Comparison of ENCODE assay signal across 15 cellular contexts in the genomic region with DNA sequence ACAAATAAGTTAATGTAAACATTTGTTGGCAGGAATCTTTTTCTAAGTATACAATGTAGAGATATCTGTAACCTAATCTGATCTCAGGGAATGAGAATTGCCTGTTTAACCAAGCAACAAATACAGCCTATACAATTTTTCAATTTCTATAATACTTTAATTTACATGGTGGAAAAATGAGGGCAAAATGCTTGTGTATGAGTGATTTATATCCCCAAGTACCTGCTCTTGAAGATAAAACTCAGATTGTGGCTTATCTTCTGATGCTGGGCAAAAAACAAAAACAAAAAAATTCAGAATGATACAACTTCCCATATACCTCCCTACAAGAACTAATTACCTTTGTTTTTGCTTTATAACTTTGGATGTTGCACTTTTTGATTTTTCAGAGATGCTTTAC. TPM values are rescaled to one million over a fixed set of nuclear protein-coding genes. Genes with fewer than 3 reads are reported as not detected.
DNase-seq lines count a peak whose midpoint lies in the region; ATAC-seq and FAIRE-seq lines count a peak whose summit lies in the region.
"Had no signal": no experiment of that assay in that cellular context is flagged by ENCODE, and none has a peak within 500 bp of the region (broad histone marks: within the 10 kb centered on the region; RNA-seq: fewer than 3 reads in every experiment).

No MANE protein-coding gene starts in this region.

- no peaks in the 10 kb centered on the region for H3K9me3 ChIP-seq in iPS-18a (ENCODE audit: control insufficient read depth, low read depth, low read length)
- H3K9me3 ChIP-seq: transverse colon had no signal

- peaks cover 38% of the 10 kb centered on the region for H3K4me1 ChIP-seq in iPS-18a (ENCODE audit: control insufficient read depth, low read depth, low read length)

- intact Hi-C loops in activated T-helper 1 cell treated with anti-CD3 and anti-CD28 coated beads, Interleukin-12 subunit alpha, Interleukin-12 subunit beta, Interleukin-2, Interleukin-4 antibody, amounts not matched to agents 30 ng/mL and 10 ng/mL and 1 ng/mL, durations not matched to agents 14 hours and 24 hours and 36 hours (cut with micrococcal nuclease) = no loop called here

- H3K9ac ChIP-seq in iPS-18a (ENCODE audit: low read length) = peak overlapping the region; percentile 92

- peaks cover 16% of the 10 kb centered on the region for H3K36me3 ChIP-seq in iPS-18a (ENCODE audit: control insufficient read depth, low read depth, low read length)

- peaks cover 85% of the 10 kb centered on the region for H3K4me1 Mint-ChIP-seq in stimulated activated naive CD8-positive, alpha-beta T cell treated with anti-CD3 and anti-CD28 coated beads, Interleukin-15, Interleukin-2, amounts not matched to agents 100 ng/mL and 50 ng/mL, for 24 hours (ENCODE audit: low read depth)
- peaks cover 54% of the 10 kb centered on the region for H3K4me1 Mint-ChIP-seq in stimulated activated naive CD8-positive, alpha-beta T cell treated with anti-CD3 and anti-CD28 coated beads, Interleukin-15, amount 100 ng/mL, for 72 hours
- peaks cover 67% of the 10 kb centered on the region for H3K4me1 Mint-ChIP-seq in activated T-helper 1 cell treated with anti-CD3 and anti-CD28 coated beads, Interleukin-12 subunit alpha, Interleukin-12 subunit beta, Interleukin-2, Interleukin-4 antibody, amounts not matched to agents 30 ng/mL and 10 ng/mL and 1 ng/mL, durations not matched to agents 14 hours and 24 hours and 36 hours (ENCODE audit: low read depth)

- H3K27me3 Mint-ChIP-seq in stimulated activated naive CD8-positive, alpha-beta T cell treated with anti-CD3 and anti-CD28 coated beads, Interleukin-15, Interleukin-2, amounts not matched to agents 100 ng/mL and 50 ng/mL, for 24 hours = no peaks in the 10 kb centered on the region
- no peaks in the 10 kb centered on the region for H3K27me3 Mint-ChIP-seq in stimulated activated naive CD8-positive, alpha-beta T cell treated with anti-CD3 and anti-CD28 coated beads, Interleukin-15, amount 100 ng/mL, for 72 hours
- H3K27me3 Mint-ChIP-seq in activated T-helper 1 cell treated with anti-CD3 and anti-CD28 coated beads, Interleukin-12 subunit alpha, Interleukin-12 subunit beta, Interleukin-2, Interleukin-4 antibody, amounts not matched to agents 30 ng/mL and 10 ng/mL and 1 ng/mL, durations not matched to agents 14 hours and 24 hours and 36 hours (ENCODE audit: insufficient read depth) = no peaks in the 10 kb centered on the region
- H3K27me3 Mint-ChIP-seq: memory B cell had no signal

- H3K27ac Mint-ChIP-seq in stimulated activated naive CD8-positive, alpha-beta T cell treated with anti-CD3 and anti-CD28 coated beads, Interleukin-15, Interleukin-2, amounts not matched to agents 100 ng/mL and 50 ng/mL, for 24 hours = no peak overlapping the region
- H3K27ac Mint-ChIP-seq in stimulated activated naive CD8-positive, alpha-beta T cell treated with anti-CD3 and anti-CD28 coated beads, Interleukin-15, amount 100 ng/mL, for 72 hours = no peak overlapping the region
- no peak overlapping the region for H3K27ac Mint-ChIP-seq in activated T-helper 1 cell treated with anti-CD3 and anti-CD28 coated beads, Interleukin-12 subunit alpha, Interleukin-12 subunit beta, Interleukin-2, Interleukin-4 antibody, amounts not matched to agents 30 ng/mL and 10 ng/mL and 1 ng/mL, durations not matched to agents 14 hours and 24 hours and 36 hours

- ATAC-seq in stimulated activated naive CD8-positive, alpha-beta T cell treated with anti-CD3 and anti-CD28 coated beads, Interleukin-15, amount 100 ng/mL, for 72 hours = no peak
- no peak for ATAC-seq in HG03045 (IDR thresholded peaks at IDR 0.05; ENCODE audit: unreplicated experiment)
- ATAC-seq in HG02623 (IDR thresholded peaks at IDR 0.05; ENCODE audit: unreplicated experiment) = no peak

- H3K4me3 Mint-ChIP-seq in stimulated activated naive CD8-positive, alpha-beta T cell treated with anti-CD3 and anti-CD28 coated beads, Interleukin-15, Interleukin-2, amounts not matched to agents 100 ng/mL and 50 ng/mL, for 24 hours = peak overlapping the region; percentile 93
- peak overlapping the region in 1 of 2 donors; percentile 91 for H3K4me3 Mint-ChIP-seq in stimulated activated naive CD8-positive, alpha-beta T cell treated with anti-CD3 and anti-CD28 coated beads, Interleukin-15, amount 100 ng/mL, for 72 hours
- H3K4me3 Mint-ChIP-seq in activated T-helper 1 cell treated with anti-CD3 and anti-CD28 coated beads, Interleukin-12 subunit alpha, Interleukin-12 subunit beta, Interleukin-2, Interleukin-4 antibody, amounts not matched to agents 30 ng/mL and 10 ng/mL and 1 ng/mL, durations not matched to agents 14 hours and 24 hours and 36 hours = peak overlapping the region; percentile 99

- peaks cover 58% of the 10 kb centered on the region for H3K36me3 Mint-ChIP-seq in stimulated activated naive CD8-positive, alpha-beta T cell treated with anti-CD3 and anti-CD28 coated beads, Interleukin-15, Interleukin-2, amounts not matched to agents 100 ng/mL and 50 ng/mL, for 24 hours (ENCODE audit: low read depth)
- H3K36me3 Mint-ChIP-seq in activated T-helper 1 cell treated with anti-CD3 and anti-CD28 coated beads, Interleukin-12 subunit alpha, Interleukin-12 subunit beta, Interleukin-2, Interleukin-4 antibody, amounts not matched to agents 30 ng/mL and 10 ng/mL and 1 ng/mL, durations not matched to agents 14 hours and 24 hours and 36 hours (ENCODE audit: low read depth) = peaks cover 25% of the 10 kb centered on the region

- DNase-seq in stimulated activated naive CD8-positive, alpha-beta T cell treated with anti-CD3 and anti-CD28 coated beads, Interleukin-15, amount 100 ng/mL, for 72 hours = no peak
- DNase-seq in activated T-helper 1 cell treated with anti-CD3 and anti-CD28 coated beads, Interleukin-12 subunit alpha, Interleukin-12 subunit beta, Interleukin-2, Interleukin-4 antibody, amounts not matched to agents 30 ng/mL and 10 ng/mL and 1 ng/mL, durations not matched to agents 14 hours and 24 hours and 36 hours (ENCODE audit: low spot score) = no peak
- DNase-seq in OCI-M1 (lab: John Stamatoyannopoulos, UW) = no peak
- no peak for DNase-seq in GM19239 (ENCODE audit: insufficient read length, low spot score)
- DNase-seq: cortex of kidney, head of caudate nucleus, IMR-90, NCI-H2171 treated with DMSO at 0.1 percent for 48 hours, transverse colon had no signal

- H3K4me3 ChIP-seq in iPS-18a (ENCODE audit: low read length) = peak overlapping the region; percentile 90

- H3K9me3 Mint-ChIP-seq in stimulated activated naive CD8-positive, alpha-beta T cell treated with anti-CD3 and anti-CD28 coated beads, Interleukin-15, Interleukin-2, amounts not matched to agents 100 ng/mL and 50 ng/mL, for 24 hours = no peaks in the 10 kb centered on the region
- peaks cover 0 to 3% of the 10 kb centered on the region in 2 donors for H3K9me3 Mint-ChIP-seq in stimulated activated naive CD8-positive, alpha-beta T cell treated with anti-CD3 and anti-CD28 coated beads, Interleukin-15, amount 100 ng/mL, for 72 hours
- H3K9me3 Mint-ChIP-seq in activated T-helper 1 cell treated with anti-CD3 and anti-CD28 coated beads, Interleukin-12 subunit alpha, Interleukin-12 subunit beta, Interleukin-2, Interleukin-4 antibody, amounts not matched to agents 30 ng/mL and 10 ng/mL and 1 ng/mL, durations not matched to agents 14 hours and 24 hours and 36 hours = no peaks in the 10 kb centered on the region
- H3K9me3 Mint-ChIP-seq: memory B cell had no signal

- H3K27me3 ChIP-seq in iPS-18a (ENCODE audit: control insufficient read depth, insufficient read depth, low read length) = no peaks in the 10 kb centered on the region
- H3K27me3 ChIP-seq: transverse colon had no signal

- FAIRE-seq in GM19239 (lab: Jason Lieb, UNC) = no peak
- FAIRE-seq: RCC 7860 had no signal

- H3K27ac ChIP-seq in iPS-18a (ENCODE audit: low read length) = no peak overlapping the region

RNA-seq across cellular contexts. Expression of a gene that starts 2.2 kb away (rescaled TPM):
- total RNA-seq in activated T-helper 1 cell treated with anti-CD3 and anti-CD28 coated beads, Interleukin-12 subunit alpha, Interleukin-12 subunit beta, Interleukin-2, Interleukin-4 antibody, amounts not matched to agents 30 ng/mL and 10 ng/mL and 1 ng/mL, durations not matched to agents 14 hours and 24 hours and 36 hours = 69.0 and 73.2 TPM in 2 replicates
